ENCODE assay signal across 15 cellular contexts in genomic region chr4:946517-947471, GRCh38. TPM values are rescaled to one million over a fixed set of nuclear protein-coding genes. Genes with fewer than 3 reads are reported as not detected.
"Had no signal": no experiment of that assay in that cellular context is flagged by ENCODE, and none has a peak within 500 bp of the region (broad histone marks: within the 10 kb centered on the region; RNA-seq: fewer than 3 reads in every experiment).

No MANE protein-coding gene starts in this region.

- H3K27ac ChIP-seq: foreskin keratinocyte, neutrophil, right atrium auricular region had no signal

- ATAC-seq: activated CD4-positive, CD25-positive, alpha-beta regulatory T cell treated with anti-CD3 and anti-CD28 coated beads, Interleukin-2, amount 50 U/mL, for 24 hours; activated naive CD4-positive, alpha-beta T cell treated with anti-CD3 and anti-CD28 coated beads, Interleukin-2, amount 50 U/mL, for 72 hours; foreskin keratinocyte had no signal

- H3K4me1 ChIP-seq: foreskin keratinocyte had no signal

- H3K4me3 ChIP-seq: right atrium auricular region had no signal

- DNase-seq: activated T-cell treated with anti-CD3 and anti-CD28 coated beads for 4 hours; cortex of kidney; effector memory CD4-positive, alpha-beta T cell; foreskin keratinocyte; hypothalamus; midbrain; SIG-M5; stimulated activated CD4-positive, alpha-beta T cell treated with anti-CD3 and anti-CD28 coated beads, Interleukin-4, amount 100 ng/mL, for 24 hours; SW 1271 had no signal

- H3K27me3 ChIP-seq: right atrium auricular region had no signal

- H3K9me3 ChIP-seq: neutrophil, right atrium auricular region had no signal

RNA-seq across cellular contexts. Expression of gene SLC26A1, which starts 46.4 kb away (rescaled TPM):
- total RNA-seq: activated CD8-positive, alpha-beta memory T cell treated with anti-CD3 and anti-CD28 coated beads for 36 hours; activated naive CD4-positive, alpha-beta T cell treated with anti-CD3 and anti-CD28 coated beads, Interleukin-2, amount 50 U/mL, for 72 hours; foreskin keratinocyte; right atrium auricular region; skeletal muscle tissue had no signal
- polyA plus RNA-seq: foreskin keratinocyte had no signal
